Comparison of ENCODE assay signal across 16 cellular contexts in the genomic region with DNA sequence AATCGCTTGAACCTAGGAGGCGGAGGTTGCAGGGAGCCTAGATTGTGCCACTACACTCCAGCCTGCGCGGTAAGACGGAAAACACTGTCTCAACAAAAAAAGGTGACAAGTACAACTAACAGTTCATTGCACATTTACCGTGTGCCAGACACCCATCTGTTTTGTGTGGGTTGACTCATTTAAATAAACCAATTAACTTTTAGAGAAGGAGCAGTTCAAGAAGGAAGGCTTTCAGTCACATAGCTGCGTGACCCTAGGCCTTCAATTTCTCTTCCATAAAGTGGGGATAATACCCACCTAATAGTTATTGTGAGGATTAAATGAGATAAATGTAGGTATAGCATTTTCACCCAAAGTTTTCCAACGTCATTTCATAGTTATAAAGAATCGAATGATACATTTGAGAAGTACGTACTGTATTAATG. TPM values are rescaled to one million over a fixed set of nuclear protein-coding genes. Genes with fewer than 3 reads are reported as not detected.
DNase-seq lines count a peak whose midpoint lies in the region; TF ChIP-seq lines count a peak whose summit lies in the region.
"Had no signal": no experiment of that assay in that cellular context is flagged by ENCODE, and none has a peak within 500 bp of the region (broad histone marks: within the 10 kb centered on the region; RNA-seq: fewer than 3 reads in every experiment).

No MANE protein-coding gene starts in this region.

- peak overlapping the region; percentile 87 to 98 for H3K4me3 ChIP-seq in neutrophil (ENCODE audit: low read depth in 1 of 2, low read length in 1 of 2)
- no peak overlapping the region for H3K4me3 ChIP-seq in ovary
- H3K4me3 ChIP-seq: hepatocyte, lung had no signal

- H3K27me3 ChIP-seq in neutrophil: peaks cover 17% of the 10 kb centered on the region
- no peaks in the 10 kb centered on the region for H3K27me3 ChIP-seq in ovary
- H3K27me3 ChIP-seq: testis had no signal

- H3K36me3 Mint-ChIP-seq in activated naive CD8-positive, alpha-beta T cell: no peaks in the 10 kb centered on the region

- intact Hi-C loops in ovary (cut with DNase I): no loop called here

- H3K27ac ChIP-seq in neutrophil (peak overlapping the region; percentile 98), ovary (no peak overlapping the region)
- H3K27ac ChIP-seq: epithelial cell of prostate, hepatocyte, psoas muscle, testis had no signal

- H3K4me3 Mint-ChIP-seq in activated naive CD8-positive, alpha-beta T cell: peak overlapping the region; percentile 87

- TF ChIP-seq CTCF in neutrophil (IDR thresholded peaks at IDR 0.05) (no peak), ovary (IDR thresholded peaks at IDR 0.05) (no peak)

- H3K36me3 ChIP-seq in neutrophil (no peaks in the 10 kb centered on the region), ovary (no peaks in the 10 kb centered on the region)

- H3K9me3 ChIP-seq in neutrophil: no peaks in the 10 kb centered on the region
- no peaks in the 10 kb centered on the region for H3K9me3 ChIP-seq in ovary
- H3K9me3 ChIP-seq: psoas muscle, testis had no signal

- DNase-seq in DMS53 (lab: John Stamatoyannopoulos, UW) (peak; percentile 38), DMS53 treated with DMSO at 0.1 percent for 48 hours (lab: John Stamatoyannopoulos, UW; ENCODE audit: unreplicated experiment) (no peak), NAMALWA (ENCODE audit: low spot score) (peak; percentile 53), dedifferentiated amniotic fluid mesenchymal stem cell (ENCODE audit: extremely low spot score) (no peak), midbrain (lab: John Stamatoyannopoulos, UW) (no peak), ovary (no peak)
- DNase-seq: 8988T, IMR-90, NCI-H2029 treated with DMSO at 0.1 percent for 48 hours, psoas muscle, testis had no signal

- peaks cover 49% of the 10 kb centered on the region for H3K4me1 Mint-ChIP-seq in activated naive CD8-positive, alpha-beta T cell (ENCODE audit: low read depth)

- H3K27ac Mint-ChIP-seq in activated naive CD8-positive, alpha-beta T cell: peak overlapping the region; percentile 98

- WGBS in ovary, 3 donors: 92 to 94% (median 93%) methylated on average over 10 of the region's 10 CpGs

- H3K9me3 Mint-ChIP-seq in activated naive CD8-positive, alpha-beta T cell (ENCODE audit: low read depth): no peaks in the 10 kb centered on the region

- TF ChIP-seq POLR2A in ovary (IDR thresholded peaks at IDR 0.05): no peak

- H3K4me1 ChIP-seq in neutrophil (ENCODE audit: control insufficient read depth in 1 of 2, insufficient read depth in 1 of 2, low read depth in 1 of 2, low read length in 1 of 2): peaks cover 33 to 40% of the 10 kb centered on the region in 2 experiments
- H3K4me1 ChIP-seq in ovary (ENCODE audit: insufficient read depth): peaks cover 4% of the 10 kb centered on the region

- TF ChIP-seq EP300 in ovary (IDR thresholded peaks at IDR 0.05): no peak

- H3K27me3 Mint-ChIP-seq in activated naive CD8-positive, alpha-beta T cell: no peaks in the 10 kb centered on the region

RNA-seq across cellular contexts. Expression of gene KDM7A, which starts 52.3 kb away (rescaled TPM):
- 10 to 100 TPM in 1 of 7 donors, 1 to 10 TPM in 6; 4.8 to 13.2 (median 6.9) TPM for total RNA-seq in ovary
- polyA plus RNA-seq in ovary: 1 to 10 TPM; 3.8 to 6.8 TPM

Comparison
In these comparisons a context has a peak if more than half of its experiments do, and no peak if none do; other contexts are left out.
1. DNase-seq: peak in DMS53 (single experiment) and NAMALWA (single experiment); none in DMS53 treated with DMSO at 0.1 percent for 48 hours (single experiment), dedifferentiated amniotic fluid mesenchymal stem cell (single experiment), midbrain (single experiment) and ovary (0 of 5).